Comparison of ENCODE assay signal across 8 cellular contexts in genomic region chr20:60056345-60057122, GRCh38.
DNase-seq lines count a peak whose midpoint lies in the region; ATAC-seq and TF ChIP-seq lines count a peak whose summit lies in the region.

No MANE protein-coding gene starts in this region.

- no peaks in the 10 kb centered on the region for H3K9me3 ChIP-seq in CD4-positive, alpha-beta memory T cell (ENCODE audit: control insufficient read depth in 1 of 2, low read length in 2 of 2)
- H3K9me3 ChIP-seq in mesenchymal stem cell (ENCODE audit: control insufficient read depth, low read length), result no peaks in the 10 kb centered on the region

- H3K14ac ChIP-seq in mesenchymal stem cell (ENCODE audit: low read length in 2 of 2), result no peak overlapping the region

- H2BK120ac ChIP-seq in mesenchymal stem cell (ENCODE audit: low read depth, low read length), result no peak overlapping the region

- H2BK15ac ChIP-seq in mesenchymal stem cell (ENCODE audit: low read depth, poor library complexity, severe bottlenecking), result no peak overlapping the region

- no peak overlapping the region for H4K91ac ChIP-seq in mesenchymal stem cell (ENCODE audit: low read length)

- CTCF ChIA-PET in CD4-positive, alpha-beta memory T cell (lab: Charles Lee; ENCODE audit: partially characterized antibody), result interaction anchor here (0.6 to 4.1 kb wide), 17 partner anchors 9 to 1840 kb away, joined by 3 to 65 read pairs (median 4); partner anchors contain the start of genes FAM217B and PPP1R3D
- CTCF ChIA-PET in activated CD8-positive, alpha-beta T cell treated with anti-CD3 and anti-CD28 coated beads for 36 hours (lab: Charles Lee), result interaction anchor here (0.9 to 4.3 kb wide), 14 partner anchors 9 to 1173 kb away, joined by 3 to 24 read pairs (median 4); partner anchors contain the start of gene SYCP2

- ATAC-seq in activated CD8-positive, alpha-beta T cell treated with anti-CD3 and anti-CD28 coated beads for 36 hours, result no peak
- no peak for ATAC-seq in GM18868 (IDR thresholded peaks at IDR 0.05; ENCODE audit: unreplicated experiment)
- ATAC-seq in HG03442 (IDR thresholded peaks at IDR 0.05; ENCODE audit: unreplicated experiment), result no peak

- peak overlapping the region; percentile 34 for H2AK5ac ChIP-seq in mesenchymal stem cell (ENCODE audit: low read length, severe bottlenecking)

- H3K4me3 Mint-ChIP-seq in CD4-positive, alpha-beta memory T cell, result peak overlapping the region; percentile 79 to 91 (median 85)
- H3K4me3 Mint-ChIP-seq in activated CD8-positive, alpha-beta T cell treated with anti-CD3 and anti-CD28 coated beads for 36 hours, result peak overlapping the region; percentile 64

- no peaks in the 10 kb centered on the region for H3K79me1 ChIP-seq in mesenchymal stem cell (replicated peaks; ENCODE audit: low read length, poor library complexity, severe bottlenecking)

- no peak overlapping the region for H3K23ac ChIP-seq in mesenchymal stem cell (ENCODE audit: low read length in 2 of 2)

- peak overlapping the region; percentile 68 to 94 (median 86) for H3K27ac Mint-ChIP-seq in CD4-positive, alpha-beta memory T cell
- H3K27ac Mint-ChIP-seq in activated CD8-positive, alpha-beta T cell treated with anti-CD3 and anti-CD28 coated beads for 36 hours, result peak overlapping the region; percentile 63

- no peak overlapping the region for H2BK12ac ChIP-seq in mesenchymal stem cell (ENCODE audit: low read length in 2 of 2)

- TF ChIP-seq CTCF in activated CD8-positive, alpha-beta T cell treated with anti-CD3 and anti-CD28 coated beads for 36 hours (IDR thresholded peaks at IDR 0.05), result no peak

- H2BK5ac ChIP-seq in mesenchymal stem cell (ENCODE audit: low read depth, low read length, poor library complexity, severe bottlenecking), result no peak overlapping the region

- peaks cover 0 to under 1% of the 10 kb centered on the region in 2 donors for H3K36me3 Mint-ChIP-seq in CD4-positive, alpha-beta memory T cell
- no peaks in the 10 kb centered on the region for H3K36me3 Mint-ChIP-seq in activated CD8-positive, alpha-beta T cell treated with anti-CD3 and anti-CD28 coated beads for 36 hours (ENCODE audit: low read depth)

- peak overlapping the region; percentile 44 to 53 for H3K4me3 ChIP-seq in CD4-positive, alpha-beta memory T cell (ENCODE audit: low read length in 2 of 2)
- no peak overlapping the region for H3K4me3 ChIP-seq in mesenchymal stem cell (ENCODE audit: insufficient read depth in 1 of 2, low read depth in 1 of 2, low read length in 2 of 2)

- H3K4me1 ChIP-seq in CD4-positive, alpha-beta memory T cell (ENCODE audit: insufficient read depth, low read length), result peaks cover 48% of the 10 kb centered on the region
- H3K4me1 ChIP-seq in mesenchymal stem cell (ENCODE audit: control insufficient read depth, insufficient read depth, low read depth, low read length), result peaks cover 20% of the 10 kb centered on the region

- no peak overlapping the region for H4K8ac ChIP-seq in mesenchymal stem cell (ENCODE audit: low read length)

- H3K9me3 Mint-ChIP-seq in CD4-positive, alpha-beta memory T cell, result no peaks in the 10 kb centered on the region
- no peaks in the 10 kb centered on the region for H3K9me3 Mint-ChIP-seq in activated CD8-positive, alpha-beta T cell treated with anti-CD3 and anti-CD28 coated beads for 36 hours

- POLR2A ChIA-PET in CD4-positive, alpha-beta memory T cell (lab: Charles Lee; ENCODE audit: partially characterized antibody), result interaction anchor here (0.7 to 4.6 kb wide), 5 partner anchors 106 to 206 kb away, joined by 3 to 20 read pairs (median 5); partner anchors contain the start of genes FAM217B, PPP1R3D and SYCP2
- POLR2A ChIA-PET in activated CD8-positive, alpha-beta T cell treated with anti-CD3 and anti-CD28 coated beads for 36 hours (lab: Charles Lee), result interaction anchor here (1.0 to 2.1 kb wide), 2 partner anchors 116 to 122 kb away, joined by 3 to 6 read pairs; partner anchors contain the start of genes FAM217B and PPP1R3D

- H3K36me3 ChIP-seq in CD4-positive, alpha-beta memory T cell (ENCODE audit: insufficient read depth, low read length), result no peaks in the 10 kb centered on the region
- H3K36me3 ChIP-seq in mesenchymal stem cell (ENCODE audit: control insufficient read depth in 1 of 2, insufficient read depth in 2 of 2, low read depth in 1 of 2, low read length in 2 of 2), result no peaks in the 10 kb centered on the region

- H3K27ac ChIP-seq in CD4-positive, alpha-beta memory T cell (ENCODE audit: low read depth, low read length), result peak overlapping the region; percentile 35
- no peak overlapping the region for H3K27ac ChIP-seq in mesenchymal stem cell (ENCODE audit: low read length, poor library complexity, severe bottlenecking)

- intact Hi-C loops in CD4-positive, alpha-beta memory T cell (cut with micrococcal nuclease), result loop anchor here (2.0 to 5.0 kb wide), 3 partner anchors 108 to 1841 kb away; partner anchors contain the start of genes FAM217B and PPP1R3D
- intact Hi-C loops in activated CD8-positive, alpha-beta T cell treated with anti-CD3 and anti-CD28 coated beads for 36 hours (cut with micrococcal nuclease), result loop anchor here (10.0 kb wide), 1 partner anchor 112 kb away; the partner anchor contains the start of genes FAM217B and PPP1R3D

- WGBS in mesenchymal stem cell, result 57% methylated on average over 6 of the region's 6 CpGs

- peak in 1 of 5 donors; percentile 6 for DNase-seq in CD4-positive, alpha-beta memory T cell
- DNase-seq in KG1 (lab: John Stamatoyannopoulos, UW), result peak; percentile 41
- DNase-seq in activated CD8-positive, alpha-beta T cell treated with anti-CD3 and anti-CD28 coated beads for 36 hours, result no peak
- DNase-seq in mesenchymal stem cell, result no peak
- DNase-seq in NCI-H82 treated with DMSO at 0.1 percent for 48 hours (lab: John Stamatoyannopoulos, UW; ENCODE audit: unreplicated experiment), result no peak
- no peak for DNase-seq in ureter (ENCODE audit: low spot score)

- H2AFZ ChIP-seq in mesenchymal stem cell (ENCODE audit: low read depth, low read length), result no peak overlapping the region

- no peaks in the 10 kb centered on the region for H3K27me3 Mint-ChIP-seq in CD4-positive, alpha-beta memory T cell
- no peaks in the 10 kb centered on the region for H3K27me3 Mint-ChIP-seq in activated CD8-positive, alpha-beta T cell treated with anti-CD3 and anti-CD28 coated beads for 36 hours

- H3K4me1 Mint-ChIP-seq in CD4-positive, alpha-beta memory T cell, result peaks cover 43 to 74% (median 54%) of the 10 kb centered on the region in 4 donors
- peaks cover 37% of the 10 kb centered on the region for H3K4me1 Mint-ChIP-seq in activated CD8-positive, alpha-beta T cell treated with anti-CD3 and anti-CD28 coated beads for 36 hours (ENCODE audit: low read depth)

- H3K27me3 ChIP-seq in CD4-positive, alpha-beta memory T cell (ENCODE audit: insufficient read depth, low read length), result no peaks in the 10 kb centered on the region
- peaks cover 0 to 47% of the 10 kb centered on the region in 2 experiments for H3K27me3 ChIP-seq in mesenchymal stem cell (ENCODE audit: control insufficient read depth in 1 of 2, insufficient read depth in 1 of 2, low read length in 2 of 2)

- H3K18ac ChIP-seq in mesenchymal stem cell (ENCODE audit: low read depth in 1 of 2, low read length in 2 of 2), result no peak overlapping the region

- no peak overlapping the region for H3K9ac ChIP-seq in mesenchymal stem cell (ENCODE audit: low read length)

- H3K4me2 ChIP-seq in mesenchymal stem cell (ENCODE audit: low read length, poor library complexity, severe bottlenecking), result no peak overlapping the region

- H3K4ac ChIP-seq in mesenchymal stem cell (ENCODE audit: low read depth in 1 of 2, low read length in 2 of 2), result no peak overlapping the region

Comparison
In these comparisons a context has a peak if more than half of its experiments do, and no peak if none do; other contexts are left out.
1. H3K4me3 ChIP-seq: peak in CD4-positive, alpha-beta memory T cell (2 of 2); none in mesenchymal stem cell (0 of 2).